In the genomic region with DNA sequence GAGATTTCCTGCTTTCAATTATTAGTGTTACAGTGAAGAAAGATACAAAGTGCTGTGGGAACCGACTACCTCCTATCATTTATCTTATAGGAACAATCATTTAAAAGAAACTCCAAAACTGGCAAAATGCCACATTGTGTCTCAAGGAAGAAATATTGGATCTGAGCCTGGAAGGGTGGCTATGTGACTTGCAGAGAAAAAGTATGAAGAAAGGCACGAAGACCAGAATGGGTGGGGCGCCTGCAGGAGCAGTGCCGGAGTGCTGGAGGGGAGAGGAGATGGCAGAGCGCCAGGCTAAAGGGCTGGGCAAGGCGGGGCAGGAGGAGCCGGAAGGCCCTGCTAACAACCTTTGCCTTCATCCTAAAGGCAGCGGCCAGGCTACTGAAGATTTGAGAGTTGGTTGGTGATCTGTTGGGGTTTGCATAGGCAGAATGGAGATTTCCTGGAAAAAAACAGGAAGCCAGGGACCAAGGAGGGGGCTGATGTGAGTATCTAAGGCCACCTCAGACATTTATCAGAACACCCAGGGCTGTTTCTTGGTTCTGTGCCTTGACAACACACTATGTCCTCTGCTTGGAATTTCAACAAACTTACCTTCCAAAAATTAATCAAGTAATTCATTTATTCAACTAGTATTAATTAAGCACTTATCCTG, we compare ENCODE assay signal across 11 cellular contexts.
DNase-seq lines count a peak whose midpoint lies in the region; ATAC-seq, FAIRE-seq and TF ChIP-seq lines count a peak whose summit lies in the region.
"Had no signal": no experiment of that assay in that cellular context is flagged by ENCODE, and none has a peak within 500 bp of the region (broad histone marks: within the 10 kb centered on the region; RNA-seq: fewer than 3 reads in every experiment).

No MANE protein-coding gene starts in this region.

- CTCF ChIA-PET in CD4-positive, alpha-beta T cell (lab: Charles Lee) = no interaction called here

- peak; percentile 45 for ATAC-seq in Right ventricle myocardium inferior
- ATAC-seq in CD4-positive, alpha-beta T cell (ENCODE audit: poor library complexity) = no peak

- no peak overlapping the region for H3K9ac ChIP-seq in adipocyte (ENCODE audit: low read length)

- no peak overlapping the region for H3K4me3 ChIP-seq in adipocyte (ENCODE audit: low read length)

- DNase-seq in Right ventricle myocardium inferior (ENCODE audit: missing footprints) (peak; percentile 74), cardiac septum (ENCODE audit: low spot score) (no peak), adipocyte (ENCODE audit: low read depth) (peak; percentile 1), iPS-NIHi11 (ENCODE audit: low spot score) (peak; percentile 28), urothelium cell line (ENCODE audit: low spot score) (peak; percentile 88), NCI-H510A (lab: John Stamatoyannopoulos, UW) (no peak), cerebellar cortex (ENCODE audit: low spot score) (no peak)
- no peak for DNase-seq in CD4-positive, alpha-beta T cell
- DNase-seq: activated naive CD4-positive, alpha-beta T cell; midbrain; NK-92 treated with Interleukin-12 subunit alpha and Interleukin-12 subunit beta, amount 100 ng/mL, for 24 hours had no signal

- no peak for TF ChIP-seq CTCF in CD4-positive, alpha-beta T cell (IDR thresholded peaks at IDR 0.05)

- no peak overlapping the region for H3K27ac Mint-ChIP-seq in CD4-positive, alpha-beta T cell

- no peaks in the 10 kb centered on the region for H3K9me3 ChIP-seq in adipocyte (ENCODE audit: control insufficient read depth, low read length)
- no peaks in the 10 kb centered on the region for H3K9me3 ChIP-seq in CD4-positive, alpha-beta T cell (ENCODE audit: control insufficient read depth, low read length)

- no peaks in the 10 kb centered on the region for H3K4me1 Mint-ChIP-seq in CD4-positive, alpha-beta T cell (ENCODE audit: low read depth)

- H3K36me3 ChIP-seq in adipocyte (ENCODE audit: control insufficient read depth, insufficient read depth, low read length, severe bottlenecking) = no peaks in the 10 kb centered on the region

- no peak overlapping the region for H3K4me3 Mint-ChIP-seq in CD4-positive, alpha-beta T cell

- POLR2A ChIA-PET in CD4-positive, alpha-beta T cell (lab: Charles Lee) = no interaction called here

- no peaks in the 10 kb centered on the region for H3K36me3 Mint-ChIP-seq in CD4-positive, alpha-beta T cell (ENCODE audit: low read depth)

- H3K9me3 Mint-ChIP-seq in CD4-positive, alpha-beta T cell = no peaks in the 10 kb centered on the region

- peak; percentile 59 for FAIRE-seq in urothelium cell line (lab: Jason Lieb, UNC)

- intact Hi-C loops in Right ventricle myocardium inferior (cut with DNase I) (no loop called here), cardiac septum (cut with DNase I) (no loop called here)
- intact Hi-C loops in CD4-positive, alpha-beta T cell (cut with DNase I, micrococcal nuclease) = no loop called here

- no peaks in the 10 kb centered on the region for H3K27me3 ChIP-seq in adipocyte (replicated peaks; ENCODE audit: control insufficient read depth, insufficient read depth, low read length)
- no peaks in the 10 kb centered on the region for H3K27me3 ChIP-seq in CD4-positive, alpha-beta T cell (ENCODE audit: control insufficient read depth, insufficient read depth, low read length)

- H3K27me3 Mint-ChIP-seq in CD4-positive, alpha-beta T cell = peaks cover 25% of the 10 kb centered on the region

- H3K27ac ChIP-seq in CD4-positive, alpha-beta T cell (ENCODE audit: low read depth, low read length) = no peak overlapping the region

- peaks cover 28% of the 10 kb centered on the region for H3K4me1 ChIP-seq in adipocyte (ENCODE audit: control insufficient read depth, insufficient read depth, low read length)

Comparison
In these comparisons a context has a peak if more than half of its experiments do, and no peak if none do; other contexts are left out.
1. DNase-seq: peak in Right ventricle myocardium inferior (single experiment), adipocyte (single experiment), iPS-NIHi11 (single experiment) and urothelium cell line (single experiment); none in cardiac septum (single experiment), NCI-H510A (single experiment), CD4-positive, alpha-beta T cell (0 of 10) and cerebellar cortex (single experiment).